ENCODE assay signal across 22 cellular contexts in genomic region chr16:24203675-24204074, GRCh38. TPM values are rescaled to one million over a fixed set of nuclear protein-coding genes. Genes with fewer than 3 reads are reported as not detected.
"Had no signal": no experiment of that assay in that cellular context is flagged by ENCODE, and none has a peak within 500 bp of the region (broad histone marks: within the 10 kb centered on the region; RNA-seq: fewer than 3 reads in every experiment).

No MANE protein-coding gene starts in this region.

- H3K27me3 ChIP-seq: dorsolateral prefrontal cortex, gastroesophageal sphincter, thyroid gland, uterus had no signal

- H3K27ac Mint-ChIP-seq: activated CD4-positive, alpha-beta memory T cell treated with anti-CD3 and anti-CD28 coated beads for 36 hours; activated CD4-positive, alpha-beta T cell treated with anti-CD3 and anti-CD28 coated beads for 36 hours; activated CD8-positive, alpha-beta memory T cell treated with anti-CD3 and anti-CD28 coated beads, Interleukin-2, amount 10 ng/mL, durations not matched to agents 7 days and 5 days; endodermal cell; stimulated activated effector memory CD8-positive, alpha-beta T cell treated with anti-CD3 and anti-CD28 coated beads, Interleukin-12 subunit alpha, Interleukin-12 subunit beta, amount 100 ng/mL, for 72 hours had no signal

- H3K4me1 ChIP-seq: thyroid gland, uterus had no signal

- H3K36me3 ChIP-seq: gastroesophageal sphincter, thyroid gland, uterus had no signal

- H3K9me3 ChIP-seq: gastroesophageal sphincter, thyroid gland, uterus had no signal

- ATAC-seq: activated CD4-positive, alpha-beta T cell treated with anti-CD3 and anti-CD28 coated beads for 36 hours; activated CD8-positive, alpha-beta memory T cell treated with anti-CD3 and anti-CD28 coated beads, Interleukin-2, amount 10 ng/mL, durations not matched to agents 7 days and 5 days; gastroesophageal sphincter; left lobe of liver; natural killer cell; stimulated activated effector memory CD8-positive, alpha-beta T cell treated with anti-CD3 and anti-CD28 coated beads, Interleukin-12 subunit alpha, Interleukin-12 subunit beta, amount 100 ng/mL, for 72 hours had no signal

- H3K4me3 Mint-ChIP-seq: activated CD4-positive, alpha-beta memory T cell treated with anti-CD3 and anti-CD28 coated beads for 36 hours; activated CD4-positive, alpha-beta T cell treated with anti-CD3 and anti-CD28 coated beads for 36 hours; activated CD8-positive, alpha-beta memory T cell treated with anti-CD3 and anti-CD28 coated beads, Interleukin-2, amount 10 ng/mL, durations not matched to agents 7 days and 5 days; endodermal cell; natural killer cell; stimulated activated effector memory CD8-positive, alpha-beta T cell treated with anti-CD3 and anti-CD28 coated beads, Interleukin-12 subunit alpha, Interleukin-12 subunit beta, amount 100 ng/mL, for 72 hours had no signal

- DNase-seq: activated CD4-positive, alpha-beta memory T cell treated with anti-CD3 and anti-CD28 coated beads for 36 hours; activated CD4-positive, alpha-beta T cell treated with anti-CD3 and anti-CD28 coated beads for 36 hours; activated CD8-positive, alpha-beta memory T cell treated with anti-CD3 and anti-CD28 coated beads, Interleukin-2, amount 10 ng/mL, durations not matched to agents 7 days and 5 days; activated effector memory CD4-positive, alpha-beta T cell treated with Interleukin-2 at 50 U/mL for 16 hours; activated naive CD4-positive, alpha-beta T cell treated with anti-CD3 and anti-CD28 coated beads, Interleukin-2, amount 50 U/mL, for 16 hours; activated T-cell treated with anti-CD3 and anti-CD28 coated beads, Interleukin-2, amount 50 U/mL, for 1 hour; dorsolateral prefrontal cortex; endodermal cell; mammary epithelial cell; natural killer cell; stimulated activated CD4-positive, alpha-beta T cell treated with anti-CD3 and anti-CD28 coated beads, Interleukin-12 subunit alpha, Interleukin-12 subunit beta, amount 100 ng/mL, for 4 hours; T1000; thyroid gland; uterus had no signal

- H3K4me3 ChIP-seq: dorsolateral prefrontal cortex, gastroesophageal sphincter, thyroid gland, uterus had no signal

- FAIRE-seq: keratinocyte had no signal

- H3K27ac ChIP-seq: dorsolateral prefrontal cortex, gastroesophageal sphincter, thyroid gland, uterus had no signal

- H3K27me3 Mint-ChIP-seq: activated CD4-positive, alpha-beta memory T cell treated with anti-CD3 and anti-CD28 coated beads for 36 hours; activated CD4-positive, alpha-beta T cell treated with anti-CD3 and anti-CD28 coated beads for 36 hours; activated CD8-positive, alpha-beta memory T cell treated with anti-CD3 and anti-CD28 coated beads, Interleukin-2, amount 10 ng/mL, durations not matched to agents 7 days and 5 days had no signal

- H3K4me1 Mint-ChIP-seq: activated CD8-positive, alpha-beta memory T cell treated with anti-CD3 and anti-CD28 coated beads, Interleukin-2, amount 10 ng/mL, durations not matched to agents 7 days and 5 days had no signal

- H3K9me3 Mint-ChIP-seq: activated CD4-positive, alpha-beta memory T cell treated with anti-CD3 and anti-CD28 coated beads for 36 hours; natural killer cell; stimulated activated effector memory CD8-positive, alpha-beta T cell treated with anti-CD3 and anti-CD28 coated beads, Interleukin-12 subunit alpha, Interleukin-12 subunit beta, amount 100 ng/mL, for 72 hours had no signal

RNA-seq across cellular contexts. Expression of gene CACNG3, which starts 52.5 kb away (rescaled TPM):
- total RNA-seq: activated CD4-positive, alpha-beta memory T cell treated with anti-CD3 and anti-CD28 coated beads for 36 hours; activated CD4-positive, alpha-beta T cell treated with anti-CD3 and anti-CD28 coated beads for 36 hours; activated CD8-positive, alpha-beta memory T cell treated with anti-CD3 and anti-CD28 coated beads, Interleukin-2, amount 10 ng/mL, durations not matched to agents 7 days and 5 days; cardiac septum; endodermal cell; gastroesophageal sphincter; left lobe of liver; mammary epithelial cell; mucosa of gallbladder; natural killer cell; renal cortical epithelial cell; thyroid gland; uterus had no signal
- polyA plus RNA-seq: esophagus, keratinocyte, mammary epithelial cell had no signal
